In genomic region chr3:196055683-196056270, GRCh38 we compare ENCODE assay signal across 1 cellular context.
TF ChIP-seq lines count a peak whose summit lies in the region.

No MANE protein-coding gene starts in this region.

TF ChIP-seq in K562, 482 proteins besides CTCF, POLR2A, EP300 and RAD21 (continued from another document and continues in another):
- no peak for TF ChIP-seq GTF3C2 (IDR thresholded peaks at IDR 0.05; ENCODE audit: borderline replicate concordance, extremely low read depth, insufficient read length)
- TF ChIP-seq DIDO1 (tag; IDR thresholded peaks at IDR 0.05; ENCODE audit: low read depth), result no peak
- no peak for TF ChIP-seq AFF1 (IDR thresholded peaks at IDR 0.05; ENCODE audit: low read depth in 1 of 2, partially characterized antibody in 2 of 2)
- TF ChIP-seq HOXB6 (CRISPR knock-in tag; IDR thresholded peaks at IDR 0.05; ENCODE audit: borderline replicate concordance), result no peak
- no peak for TF ChIP-seq PHF8 (IDR thresholded peaks at IDR 0.05; ENCODE audit: borderline replicate concordance, low read length)
- TF ChIP-seq VEZF1 (CRISPR knock-in tag; IDR thresholded peaks at IDR 0.05), result peak; percentile 42; the same call in 1 of the 2 replicates
- no peak for TF ChIP-seq UBTF (IDR thresholded peaks at IDR 0.05; ENCODE audit: borderline replicate concordance in 1 of 2, low read depth in 2 of 2, low read length in 2 of 2)
- no peak for TF ChIP-seq HNRNPLL (IDR thresholded peaks at IDR 0.05; ENCODE audit: low read depth, low read length, poor library complexity, severe bottlenecking)
- no peak for TF ChIP-seq ZNF263 (CRISPR knock-in tag; IDR thresholded peaks at IDR 0.05; ENCODE audit: borderline replicate concordance)
- TF ChIP-seq TRIM25 (IDR thresholded peaks at IDR 0.05; ENCODE audit: borderline replicate concordance), result no peak
- TF ChIP-seq MAFK (IDR thresholded peaks at IDR 0.05; ENCODE audit: low read length), result no peak
- TF ChIP-seq ZNF23 (CRISPR knock-in tag; IDR thresholded peaks at IDR 0.05), result no peak
- TF ChIP-seq PPARD (CRISPR knock-in tag; IDR thresholded peaks at IDR 0.05), result no peak
- TF ChIP-seq MCM3 (IDR thresholded peaks at IDR 0.05), result no peak
- no peak for TF ChIP-seq ZNF586 (CRISPR knock-in tag; conservative IDR thresholded peaks at IDR 0.05)
- no peak for TF ChIP-seq EGR1 (conservative IDR thresholded peaks at IDR 0.05)
- no peak for TF ChIP-seq ZNF655 (CRISPR knock-in tag; IDR thresholded peaks at IDR 0.05)
- no peak for TF ChIP-seq SRF (CRISPR knock-in tag; IDR thresholded peaks at IDR 0.05)
- no peak for TF ChIP-seq FOXA1 (IDR thresholded peaks at IDR 0.05; ENCODE audit: borderline replicate concordance)
- TF ChIP-seq XRCC5 (IDR thresholded peaks at IDR 0.05; ENCODE audit: low read depth, low read length), result no peak
- TF ChIP-seq POLR2H (tag; IDR thresholded peaks at IDR 0.05; ENCODE audit: low read depth), result peak; percentile 16; the same call in 1 of the 2 replicates
- TF ChIP-seq HCFC1 (IDR thresholded peaks at IDR 0.05; ENCODE audit: low read depth, low read length), result no peak
- TF ChIP-seq MLX (CRISPR knock-in tag; conservative IDR thresholded peaks at IDR 0.05), result no peak
- no peak for TF ChIP-seq ZNF212 (CRISPR knock-in tag; IDR thresholded peaks at IDR 0.05)
- TF ChIP-seq FOXP4 (CRISPR knock-in tag; IDR thresholded peaks at IDR 0.05; ENCODE audit: borderline replicate concordance), result no peak
- TF ChIP-seq GABPB2 (CRISPR knock-in tag; conservative IDR thresholded peaks at IDR 0.05), result no peak
- no peak for TF ChIP-seq ZNF174 (CRISPR knock-in tag; IDR thresholded peaks at IDR 0.05)
- no peak; the same call in 1 of the 2 replicates for TF ChIP-seq ETS1 (conservative IDR thresholded peaks at IDR 0.05; ENCODE audit: control insufficient read depth, low read depth, low read length)
- no peak for TF ChIP-seq ZNF239 (CRISPR knock-in tag; IDR thresholded peaks at IDR 0.05)
- no peak for TF ChIP-seq ZNF184 (CRISPR knock-in tag; IDR thresholded peaks at IDR 0.05)
- TF ChIP-seq TFE3 (CRISPR knock-in tag; IDR thresholded peaks at IDR 0.05), result no peak
- TF ChIP-seq STAG1 (CRISPR knock-in tag; IDR thresholded peaks at IDR 0.05; ENCODE audit: borderline replicate concordance), result no peak
- no peak for TF ChIP-seq SLC30A9 (CRISPR knock-in tag; IDR thresholded peaks at IDR 0.05)
- no peak for TF ChIP-seq E2F6 (IDR thresholded peaks at IDR 0.05; ENCODE audit: borderline replicate concordance in 1 of 2, extremely low read depth in 1 of 2, insufficient read depth in 1 of 2, insufficient read length in 1 of 2, low read depth in 1 of 2, low read length in 1 of 2, poor library complexity in 1 of 2, severe bottlenecking in 1 of 2)
- no peak for TF ChIP-seq ZNF316 (IDR thresholded peaks at IDR 0.05)
- TF ChIP-seq FOSL1 (tag; conservative IDR thresholded peaks at IDR 0.05), result 0 out of 2 replicates have a peak, but pooled peaks have one; percentile 43
- TF ChIP-seq ZBTB7A (IDR thresholded peaks at IDR 0.05; ENCODE audit: borderline replicate concordance, control insufficient read depth, low read depth, low read length), result no peak
